15 cellular contexts compared by ENCODE assay signal in genomic region chr2:143026411-143027054, GRCh38.
DNase-seq lines count a peak whose midpoint lies in the region; ATAC-seq, FAIRE-seq and TF ChIP-seq lines count a peak whose summit lies in the region.
"Had no signal": no experiment of that assay in that cellular context is flagged by ENCODE, and none has a peak within 500 bp of the region (broad histone marks: within the 10 kb centered on the region; RNA-seq: fewer than 3 reads in every experiment).

No MANE protein-coding gene starts in this region.

- CTCF ChIA-PET in HepG2 (lab: Yijun Ruan, JAX; ENCODE audit: low intra/inter-chr PET ratio, low total read pairs) = no interaction called here
- CTCF ChIA-PET in activated CD8-positive, alpha-beta T cell treated with anti-CD3 and anti-CD28 coated beads for 36 hours (lab: Charles Lee) = no interaction called here

- no peaks in the 10 kb centered on the region for H3K9me3 Mint-ChIP-seq in activated CD8-positive, alpha-beta T cell treated with anti-CD3 and anti-CD28 coated beads for 36 hours
- H3K9me3 Mint-ChIP-seq: activated T-helper 2 cell treated with anti-CD3 and anti-CD28 coated beads, Interferon-gamma antibody, Interleukin-2, Interleukin-4, amounts not matched to agents 10 μg/mL and 5 μg/mL and 100 μg/mL, durations not matched to agents 14 hours and 24 hours and 36 hours; brain had no signal

- TF ChIP-seq CTCF in gastroesophageal sphincter (IDR thresholded peaks at IDR 0.05) = no peak
- TF ChIP-seq CTCF in HepG2 (CRISPR knock-in tag; IDR thresholded peaks at IDR 0.05) = no peak
- no peak for TF ChIP-seq CTCF in activated CD8-positive, alpha-beta T cell treated with anti-CD3 and anti-CD28 coated beads for 36 hours (IDR thresholded peaks at IDR 0.05)

- TF ChIP-seq EP300 in gastroesophageal sphincter (IDR thresholded peaks at IDR 0.05) = no peak
- no peak for TF ChIP-seq EP300 in HepG2 (IDR thresholded peaks at IDR 0.05; ENCODE audit: low read depth in 2 of 2, low read length in 2 of 2)
- no peak for TF ChIP-seq EP300 in HepG2 (CRISPR knock-in tag; IDR thresholded peaks at IDR 0.05; ENCODE audit: borderline replicate concordance)

- in situ Hi-C loops in HepG2 (cut with HindIII; ENCODE audit: extremely low pct_ligation_motif_present, low pct_unique_long_range_greater_than_20kb) = no loop called here

- no peak overlapping the region for H3K4me2 ChIP-seq in HepG2 (ENCODE audit: low read depth, low read length)

- POLR2A ChIA-PET in HepG2 (lab: Yijun Ruan, JAX) = no interaction called here
- POLR2A ChIA-PET in activated CD8-positive, alpha-beta T cell treated with anti-CD3 and anti-CD28 coated beads for 36 hours (lab: Charles Lee) = no interaction called here

- no peak overlapping the region for H2AFZ ChIP-seq in HepG2 (ENCODE audit: low read length)

- H3K36me3 Mint-ChIP-seq in activated CD8-positive, alpha-beta T cell treated with anti-CD3 and anti-CD28 coated beads for 36 hours (ENCODE audit: low read depth) = no peaks in the 10 kb centered on the region
- H3K36me3 Mint-ChIP-seq in T-helper 17 cell (ENCODE audit: low read depth) = peaks cover 6% of the 10 kb centered on the region
- H3K36me3 Mint-ChIP-seq: brain had no signal

- intact Hi-C loops in HepG2 (cut with micrococcal nuclease; ENCODE audit: unreplicated experiment) = no loop called here
- intact Hi-C loops in activated CD8-positive, alpha-beta T cell treated with anti-CD3 and anti-CD28 coated beads for 36 hours (cut with micrococcal nuclease) = no loop called here

- H3K9me3 ChIP-seq in gastroesophageal sphincter = no peaks in the 10 kb centered on the region
- no peaks in the 10 kb centered on the region for H3K9me3 ChIP-seq in HepG2 (ENCODE audit: low read length)
- no peaks in the 10 kb centered on the region for H3K9me3 ChIP-seq in T-helper 17 cell (ENCODE audit: control insufficient read depth, low read length, poor library complexity, severe bottlenecking)

- WGBS in gastroesophageal sphincter (ENCODE audit: low coverage in 1 of 2), 2 donors = 23 to 32% methylated on average over 8 to 14 of the region's 28 CpGs
- 95% methylated on average over 28 of the region's 28 CpGs for WGBS in HepG2 (ENCODE audit: low lambda C conversion rate)

- H3K27me3 ChIP-seq in gastroesophageal sphincter (peaks cover 16% of the 10 kb centered on the region), HepG2 (ENCODE audit: control insufficient read depth in 1 of 2, insufficient read depth in 2 of 2, low read length in 2 of 2) (no peaks in the 10 kb centered on the region)
- H3K27me3 ChIP-seq: BLaER1 treated with 17β-estradiol and CSF1 and Interleukin-3, amounts not matched to agents 10 nM and 100 nM had no signal

- H3K4me3 Mint-ChIP-seq in activated CD8-positive, alpha-beta T cell treated with anti-CD3 and anti-CD28 coated beads for 36 hours = no peak overlapping the region
- no peak overlapping the region for H3K4me3 Mint-ChIP-seq in T-helper 17 cell

- no peaks in the 10 kb centered on the region for H4K20me1 ChIP-seq in HepG2 (ENCODE audit: insufficient read depth, low read length)

- DNase-seq in NCI-H69 (lab: John Stamatoyannopoulos, UW) = peak; percentile 3
- DNase-seq in HepG2 (ENCODE audit: low spot score) = no peak
- no peak for DNase-seq in skeletal muscle cell (ENCODE audit: low read depth)
- no peak for DNase-seq in activated CD8-positive, alpha-beta T cell treated with anti-CD3 and anti-CD28 coated beads for 36 hours
- DNase-seq in T-helper 17 cell = no peak
- no peak for DNase-seq in COR-L47 (lab: John Stamatoyannopoulos, UW)
- DNase-seq: activated CD4-positive, alpha-beta T cell treated with anti-CD3 and anti-CD28 coated beads for 48 hours; KBM-7; NCI-H2081; stimulated activated CD4-positive, alpha-beta T cell treated with anti-CD3 and anti-CD28 coated beads, Interleukin-1b, Interleukin-23, amount 100 ng/mL, for 48 hours had no signal

- BruUV-seq in HepG2 (replicated peaks; lab: Mats Ljungman, UMichigan) = no TSS peak

- no peaks in the 10 kb centered on the region for H3K36me3 ChIP-seq in gastroesophageal sphincter
- peaks cover 4 to 12% of the 10 kb centered on the region in 2 experiments; a peak in 4 of 5 replicates for H3K36me3 ChIP-seq in HepG2 (replicated peaks in 1 of 2; ENCODE audit: control insufficient read depth in 1 of 2, insufficient read depth in 2 of 2, low read length in 2 of 2)

- peaks cover 0 to 7% (median 5%) of the 10 kb centered on the region in 3 donors for H3K4me1 ChIP-seq in gastroesophageal sphincter
- H3K4me1 ChIP-seq in HepG2 (ENCODE audit: insufficient read depth, low read length) = no peaks in the 10 kb centered on the region

- H3K27ac ChIP-seq in gastroesophageal sphincter = no peak overlapping the region
- H3K27ac ChIP-seq in HepG2 (ENCODE audit: extremely low read length, insufficient read depth, low read length) = no peak overlapping the region

- H3K4me1 Mint-ChIP-seq in activated CD8-positive, alpha-beta T cell treated with anti-CD3 and anti-CD28 coated beads for 36 hours (ENCODE audit: low read depth) = peaks cover 2% of the 10 kb centered on the region
- peaks cover 5% of the 10 kb centered on the region for H3K4me1 Mint-ChIP-seq in T-helper 17 cell
- H3K4me1 Mint-ChIP-seq: brain had no signal

- no peak for TF ChIP-seq RAD21 in HepG2 (CRISPR knock-in tag; IDR thresholded peaks at IDR 0.05)

- peak; percentile 43 for ATAC-seq in gastroesophageal sphincter
- ATAC-seq in HepG2 = peak; percentile 43
- ATAC-seq in HG02870 (IDR thresholded peaks at IDR 0.05; ENCODE audit: unreplicated experiment) = no peak
- no peak for ATAC-seq in activated CD8-positive, alpha-beta T cell treated with anti-CD3 and anti-CD28 coated beads for 36 hours
- no peak for ATAC-seq in T-helper 17 cell

- no peak overlapping the region for H3K27ac Mint-ChIP-seq in activated CD8-positive, alpha-beta T cell treated with anti-CD3 and anti-CD28 coated beads for 36 hours
- no peak overlapping the region for H3K27ac Mint-ChIP-seq in T-helper 17 cell
- H3K27ac Mint-ChIP-seq: activated T-helper 2 cell treated with anti-CD3 and anti-CD28 coated beads, Interferon-gamma antibody, Interleukin-2, Interleukin-4, amounts not matched to agents 10 μg/mL and 5 μg/mL and 100 μg/mL, durations not matched to agents 14 hours and 24 hours and 36 hours; brain had no signal

- H3K4me3 ChIP-seq in gastroesophageal sphincter (no peak overlapping the region), HepG2 (replicated peaks in 1 of 3; ENCODE audit: insufficient read depth in 1 of 3, low read depth in 2 of 3, low read length in 3 of 3) (no peak overlapping the region), skeletal muscle cell (ENCODE audit: low read depth, low read length) (peak overlapping the region; percentile 1)
- H3K4me3 ChIP-seq: BLaER1 treated with 17β-estradiol and CSF1 and Interleukin-3, amounts not matched to agents 10 nM and 100 nM had no signal

- no peaks in the 10 kb centered on the region for H3K79me2 ChIP-seq in HepG2 (ENCODE audit: insufficient read depth, low read length)

- TF ChIP-seq POLR2A in gastroesophageal sphincter (IDR thresholded peaks at IDR 0.05) (no peak), HepG2 (IDR thresholded peaks at IDR 0.05; ENCODE audit: insufficient read depth in 1 of 2, low read depth in 2 of 2, low read length in 2 of 2) (no peak)

- peaks cover 11% of the 10 kb centered on the region for H3K27me3 Mint-ChIP-seq in activated CD8-positive, alpha-beta T cell treated with anti-CD3 and anti-CD28 coated beads for 36 hours
- H3K27me3 Mint-ChIP-seq in T-helper 17 cell = peaks cover 20% of the 10 kb centered on the region

- no peak overlapping the region for H3K9ac ChIP-seq in HepG2 (ENCODE audit: insufficient read depth, low read depth, low read length)
- H3K9ac ChIP-seq: BLaER1 treated with 17β-estradiol and CSF1 and Interleukin-3, amounts not matched to agents 10 nM and 100 nM had no signal

- FAIRE-seq in HepG2 (lab: Jason Lieb, UNC) = no peak

TF ChIP-seq in HepG2, 621 proteins besides CTCF, POLR2A, EP300 and RAD21:
- TF ChIP-seq, protein P1, sequence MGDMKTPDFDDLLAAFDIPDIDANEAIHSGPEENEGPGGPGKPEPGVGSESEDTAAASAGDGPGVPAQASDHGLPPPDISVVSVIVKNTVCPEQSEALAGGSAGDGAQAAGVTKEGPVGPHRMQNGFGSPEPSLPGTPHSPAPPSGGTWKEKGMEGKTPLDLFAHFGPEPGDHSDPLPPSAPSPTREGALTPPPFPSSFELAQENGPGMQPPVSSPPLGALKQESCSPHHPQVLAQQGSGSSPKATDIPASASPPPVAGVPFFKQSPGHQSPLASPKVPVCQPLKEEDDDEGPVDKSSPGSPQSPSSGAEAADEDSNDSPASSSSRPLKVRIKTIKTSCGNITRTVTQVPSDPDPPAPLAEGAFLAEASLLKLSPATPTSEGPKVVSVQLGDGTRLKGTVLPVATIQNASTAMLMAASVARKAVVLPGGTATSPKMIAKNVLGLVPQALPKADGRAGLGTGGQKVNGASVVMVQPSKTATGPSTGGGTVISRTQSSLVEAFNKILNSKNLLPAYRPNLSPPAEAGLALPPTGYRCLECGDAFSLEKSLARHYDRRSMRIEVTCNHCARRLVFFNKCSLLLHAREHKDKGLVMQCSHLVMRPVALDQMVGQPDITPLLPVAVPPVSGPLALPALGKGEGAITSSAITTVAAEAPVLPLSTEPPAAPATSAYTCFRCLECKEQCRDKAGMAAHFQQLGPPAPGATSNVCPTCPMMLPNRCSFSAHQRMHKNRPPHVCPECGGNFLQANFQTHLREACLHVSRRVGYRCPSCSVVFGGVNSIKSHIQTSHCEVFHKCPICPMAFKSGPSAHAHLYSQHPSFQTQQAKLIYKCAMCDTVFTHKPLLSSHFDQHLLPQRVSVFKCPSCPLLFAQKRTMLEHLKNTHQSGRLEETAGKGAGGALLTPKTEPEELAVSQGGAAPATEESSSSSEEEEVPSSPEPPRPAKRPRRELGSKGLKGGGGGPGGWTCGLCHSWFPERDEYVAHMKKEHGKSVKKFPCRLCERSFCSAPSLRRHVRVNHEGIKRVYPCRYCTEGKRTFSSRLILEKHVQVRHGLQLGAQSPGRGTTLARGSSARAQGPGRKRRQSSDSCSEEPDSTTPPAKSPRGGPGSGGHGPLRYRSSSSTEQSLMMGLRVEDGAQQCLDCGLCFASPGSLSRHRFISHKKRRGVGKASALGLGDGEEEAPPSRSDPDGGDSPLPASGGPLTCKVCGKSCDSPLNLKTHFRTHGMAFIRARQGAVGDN (CRISPR knock-in tag; IDR thresholded peaks at IDR 0.05) = 0 out of 2 replicates have a peak, but pooled peaks have one; percentile 9
- TF ChIP-seq AGO2 (optimal IDR thresholded peaks at IDR 0.05; ENCODE audit: low read depth, low read length) (peak; percentile 28), AGO1 (IDR thresholded peaks at IDR 0.05; ENCODE audit: low read depth, low read length, poor library complexity, severe bottlenecking) (peak; percentile 36), HNRNPL (IDR thresholded peaks at IDR 0.05; ENCODE audit: low read depth, low read length) (no peak), ZNF572 (CRISPR knock-in tag; IDR thresholded peaks at IDR 0.05) (no peak)

Comparison
In these comparisons a context has a peak if more than half of its experiments do, and no peak if none do; other contexts are left out.
1. ATAC-seq: peak in gastroesophageal sphincter (single experiment) and HepG2 (single experiment); none in HG02870 (single experiment), activated CD8-positive, alpha-beta T cell treated with anti-CD3 and anti-CD28 coated beads for 36 hours (single experiment) and T-helper 17 cell (single experiment).